In the genomic region with DNA sequence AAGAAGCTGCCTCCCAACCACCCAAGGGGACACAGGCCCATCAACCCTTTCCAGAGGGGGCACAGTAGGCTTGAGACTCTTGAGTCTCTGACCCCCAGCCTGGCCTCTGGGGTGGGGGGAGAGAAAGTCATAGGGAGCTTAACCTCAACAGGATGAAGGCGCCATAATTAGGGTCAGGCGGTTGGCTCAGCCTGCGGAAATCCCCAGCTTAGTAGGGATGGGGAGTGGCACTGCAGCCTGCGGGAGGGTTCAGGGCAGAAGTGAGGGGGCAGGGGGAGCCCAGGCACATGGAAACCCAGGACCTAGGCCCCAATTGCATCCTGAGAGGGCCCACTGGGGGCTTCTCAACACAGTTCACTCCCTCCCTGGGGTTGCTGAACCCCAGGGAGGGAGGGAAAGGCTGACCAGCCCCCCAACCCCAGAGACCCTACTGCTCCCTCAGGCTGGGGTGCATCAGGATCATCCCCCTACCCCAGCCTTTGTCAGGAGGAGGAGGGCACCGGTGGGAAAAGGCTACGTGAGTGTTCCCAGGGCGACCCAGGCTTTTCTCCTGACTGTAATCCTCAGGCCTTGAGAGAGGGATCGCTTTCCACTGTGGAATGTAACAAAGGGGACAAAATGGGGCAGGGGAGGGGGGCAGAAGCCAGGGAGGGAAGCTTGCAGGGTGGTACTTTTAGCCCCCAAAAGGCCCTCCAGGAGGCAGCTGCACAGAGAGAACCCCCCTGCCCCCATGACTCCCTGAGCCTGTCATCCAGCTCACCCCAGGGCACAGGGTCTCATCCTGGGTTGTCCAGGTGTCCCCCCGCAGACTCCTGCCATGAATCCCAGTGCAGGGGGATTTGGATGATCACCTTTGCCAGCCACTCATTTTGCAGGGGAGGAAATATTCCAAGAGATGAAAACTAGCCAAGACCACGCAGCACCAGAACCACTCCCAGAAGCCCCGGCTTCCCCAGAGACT, we compare ENCODE assay signal across 1 cellular context.
TF ChIP-seq lines count a peak whose summit lies in the region.

No MANE protein-coding gene starts in this region.

TF ChIP-seq in HepG2, 621 proteins besides CTCF, POLR2A, EP300 and RAD21:
- 0 out of 2 replicates have a peak, but pooled peaks have one; percentile 48 for TF ChIP-seq ZNF563 (CRISPR knock-in tag; IDR thresholded peaks at IDR 0.05)
- TF ChIP-seq ZNF607 (CRISPR knock-in tag; IDR thresholded peaks at IDR 0.05; ENCODE audit: borderline replicate concordance) = no peak
- peak; percentile 30; the same call in 1 of the 2 replicates for TF ChIP-seq POLR2AphosphoS5 (IDR thresholded peaks at IDR 0.05; ENCODE audit: low read depth, low read length)
- peak; percentile 40; the same call in 1 of the 2 replicates for TF ChIP-seq POLR2G (IDR thresholded peaks at IDR 0.05; ENCODE audit: low read depth, low read length)
- TF ChIP-seq ZBTB42 (CRISPR knock-in tag; IDR thresholded peaks at IDR 0.05) = 0 out of 2 replicates have a peak, but pooled peaks have one; percentile 13
- peak; percentile 16; the same call in 1 of the 2 replicates for TF ChIP-seq AKAP8 (CRISPR knock-in tag; IDR thresholded peaks at IDR 0.05)
